In genomic region chr20:10357061-10357708, GRCh38 we compare ENCODE assay signal across 8 cellular contexts.
"Had no signal": no experiment of that assay in that cellular context is flagged by ENCODE, and none has a peak within 500 bp of the region (broad histone marks: within the 10 kb centered on the region; RNA-seq: fewer than 3 reads in every experiment).

No MANE protein-coding gene starts in this region.

- H3K4me1 Mint-ChIP-seq: stimulated activated memory B cell treated with anti-CD40 and anti-IgM and Interleukin-4, amounts not matched to agents 10 μg/mL and 1 μg/mL and 100 μg/mL, for 72 hours had no signal

- H3K4me3 Mint-ChIP-seq: neural progenitor cell; stimulated activated memory B cell treated with anti-CD40 and anti-IgM and Interleukin-4, amounts not matched to agents 10 μg/mL and 1 μg/mL and 100 μg/mL, for 72 hours had no signal

- H3K27ac ChIP-seq: hepatocyte, neural progenitor cell, pancreas, vagina had no signal

- H3K36me3 ChIP-seq: neural progenitor cell, pancreas, vagina had no signal

- H3K27me3 ChIP-seq: hepatocyte, neural progenitor cell, pancreas, vagina had no signal

- H3K4me1 ChIP-seq: pancreas, vagina had no signal

- ATAC-seq: esophagus mucosa; left ventricle myocardium superior; stimulated activated memory B cell treated with anti-CD40 and anti-IgM and Interleukin-4, amounts not matched to agents 10 μg/mL and 1 μg/mL and 100 μg/mL, for 72 hours had no signal

- H3K27ac Mint-ChIP-seq: neural progenitor cell; stimulated activated memory B cell treated with anti-CD40 and anti-IgM and Interleukin-4, amounts not matched to agents 10 μg/mL and 1 μg/mL and 100 μg/mL, for 72 hours had no signal

- H3K9ac ChIP-seq: neural progenitor cell had no signal

- H3K9me3 Mint-ChIP-seq: neural progenitor cell had no signal

- DNase-seq: activated naive CD4-positive, alpha-beta T cell treated with anti-CD3 and anti-CD28 coated beads, Interleukin-2, amount 50 U/mL, for 16 hours; left ventricle myocardium superior; pancreas had no signal

- H3K4me3 ChIP-seq: hepatocyte, neural progenitor cell, pancreas, vagina had no signal

- H2AFZ ChIP-seq: hepatocyte, neural progenitor cell had no signal

- H3K79me2 ChIP-seq: hepatocyte had no signal

- H3K4me2 ChIP-seq: hepatocyte, neural progenitor cell had no signal

- H3K9me3 ChIP-seq: pancreas, vagina had no signal

- H3K36me3 Mint-ChIP-seq: neural progenitor cell; stimulated activated memory B cell treated with anti-CD40 and anti-IgM and Interleukin-4, amounts not matched to agents 10 μg/mL and 1 μg/mL and 100 μg/mL, for 72 hours had no signal
